In the genomic region with DNA sequence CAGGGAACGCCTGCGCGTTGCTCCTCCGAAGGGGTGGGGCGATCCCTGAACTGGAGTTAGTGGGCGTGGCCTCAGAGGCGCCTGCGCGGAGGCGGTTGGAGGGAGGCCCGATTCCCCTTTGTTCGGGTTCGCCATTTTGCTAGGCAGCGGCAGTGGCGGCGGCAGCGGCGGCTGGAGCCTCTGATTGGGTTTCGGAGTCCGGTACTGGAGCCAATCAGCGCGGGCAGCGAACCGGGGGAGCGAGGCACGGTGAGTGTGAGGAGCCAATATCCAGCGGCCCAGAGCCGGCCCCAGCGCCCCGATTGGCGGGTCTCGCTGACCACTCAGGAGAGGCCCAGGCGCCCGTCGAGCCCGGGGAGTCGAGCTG, we compare ENCODE assay signal across 8 cellular contexts. TPM values are rescaled to one million over a fixed set of nuclear protein-coding genes. Genes with fewer than 3 reads are reported as not detected.
A peak's percentile ranks its signal among the peaks of the same experiment; 100 is the strongest.
DNase-seq lines count a peak whose midpoint lies in the region; ATAC-seq and TF ChIP-seq lines count a peak whose summit lies in the region.

TSS of gene NFYA (plus strand) at position 139 of the 367 bp plus-strand sequence. CDS start 6,116 bp downstream, outside the sequence.

- H3K27ac Mint-ChIP-seq in Caco-2 (ENCODE audit: unreplicated experiment), result peak within 1 kb of the TSS; percentile 95

- H3K27me3 Mint-ChIP-seq in Caco-2 (ENCODE audit: insufficient read depth, unreplicated experiment), result no peaks in the 10 kb centered on the region

- no TSS peak for BruUV-seq in Caco-2 (replicated peaks; lab: Mats Ljungman, UMichigan)

- H3K4me1 ChIP-seq in Caco-2, result peaks cover 16% of the 10 kb centered on the region; the same call in 1 of the 2 replicates

- intact Hi-C loops in Caco-2 (cut with micrococcal nuclease; ENCODE audit: unreplicated experiment), result loop anchor here (2.0 to 5.0 kb wide), 3 partner anchors 32 to 486 kb away; partner anchors contain the start of gene LRFN2
- intact Hi-C loops in T-helper 1 cell treated with Interleukin-12 subunit alpha and Interleukin-12 subunit beta and Interleukin-4 antibody, amounts not matched to agents 30 ng/mL and 1 ng/mL, for 36 hours (cut with micrococcal nuclease), result loop anchor here (1.0 to 10.0 kb wide), 17 partner anchors 45 to 1958 kb away; partner anchors contain the start of genes CCND3, FOXP4, KCNK5 and MRPS10

- H3K9me3 ChIP-seq in Caco-2, result no peaks in the 10 kb centered on the region

- DNase-seq in Caco-2, result no peak
- peak; percentile 95 for DNase-seq in cerebellum (ENCODE audit: low spot score)
- peak; percentile 86 for DNase-seq in kidney epithelial cell (ENCODE audit: low read depth)
- DNase-seq in stimulated activated CD8-positive, alpha-beta memory T cell treated with anti-CD3 and anti-CD28 coated beads, Interleukin-4, amount 100 ng/mL, for 24 hours (ENCODE audit: low read depth), result peak; percentile 100
- DNase-seq in medulla oblongata (ENCODE audit: extremely low spot score), result no peak

- ATAC-seq in GM19467 (IDR thresholded peaks at IDR 0.05; ENCODE audit: unreplicated experiment) (peak; percentile 60), HG03520 (IDR thresholded peaks at IDR 0.05; ENCODE audit: unreplicated experiment) (peak; percentile 51)

- no peak for TF ChIP-seq CTCF in Caco-2 (IDR thresholded peaks at IDR 0.05; ENCODE audit: insufficient read depth in 1 of 2, low read depth in 1 of 2, low read length in 1 of 2, severe bottlenecking in 1 of 2, unreplicated experiment in 1 of 2)
- no peak for TF ChIP-seq CTCF in kidney epithelial cell (IDR thresholded peaks at IDR 0.05; ENCODE audit: insufficient read depth, low read length, poor library complexity, severe bottlenecking)

- peaks cover 29% of the 10 kb centered on the region for H3K4me1 Mint-ChIP-seq in Caco-2 (ENCODE audit: low read depth, unreplicated experiment)

- H3K36me3 Mint-ChIP-seq in Caco-2 (ENCODE audit: insufficient read depth, unreplicated experiment), result peaks cover 29% of the 10 kb centered on the region

- H3K36me3 ChIP-seq in Caco-2 (ENCODE audit: control insufficient read depth, insufficient read depth, low read length) (no peaks in the 10 kb centered on the region), kidney epithelial cell (ENCODE audit: control insufficient read depth, insufficient read depth, low read length) (no peaks in the 10 kb centered on the region)

- no peaks in the 10 kb centered on the region for H3K27me3 ChIP-seq in Caco-2 (replicated peaks; ENCODE audit: control insufficient read depth, insufficient read depth, low read length)
- H3K27me3 ChIP-seq in kidney epithelial cell (ENCODE audit: control insufficient read depth, insufficient read depth, low read length), result no peaks in the 10 kb centered on the region

- no peaks in the 10 kb centered on the region for H3K9me3 Mint-ChIP-seq in Caco-2 (ENCODE audit: unreplicated experiment)

- POLR2A ChIA-PET in Caco-2 (lab: Charles Lee), result interaction anchor here (0.6 to 1.7 kb wide), 9 partner anchors 15 to 1631 kb away, joined by 3 to 16 read pairs (median 4); no protein-coding TSS in a partner anchor

- H3K4me3 Mint-ChIP-seq in Caco-2 (ENCODE audit: unreplicated experiment), result peak within 1 kb of the TSS; percentile 92

- H3K4me3 ChIP-seq in Caco-2 (ENCODE audit: low read depth, low read length), result peak within 1 kb of the TSS; percentile 98
- peak within 1 kb of the TSS; percentile 75 for H3K4me3 ChIP-seq in kidney epithelial cell (ENCODE audit: low read depth, low read length)

- CTCF ChIA-PET in Caco-2 (lab: Charles Lee), result interaction anchor here (0.6 to 1.2 kb wide), 10 partner anchors 14 to 178 kb away, joined by 3 to 7 read pairs (median 3); partner anchors contain the start of gene UNC5CL

RNA-seq across cellular contexts. Expression of gene NFYA, which starts in this region (rescaled TPM):
- total RNA-seq in Caco-2 (2022), result 25.7 and 27.7 TPM in 2 replicates
- 33.3 and 34.6 TPM in 2 replicates for total RNA-seq in T-helper 1 cell treated with Interleukin-12 subunit alpha and Interleukin-12 subunit beta and Interleukin-4 antibody, amounts not matched to agents 30 ng/mL and 1 ng/mL, for 36 hours
- total RNA-seq in cerebellum, result 32.3 TPM
- 33.3 and 36.6 TPM in 2 replicates for total RNA-seq in kidney epithelial cell

Comparison
In these comparisons a context has a peak if more than half of its experiments do, and no peak if none do; other contexts are left out.
1. DNase-seq: peak in cerebellum (single experiment), kidney epithelial cell (single experiment) and stimulated activated CD8-positive, alpha-beta memory T cell treated with anti-CD3 and anti-CD28 coated beads, Interleukin-4, amount 100 ng/mL, for 24 hours (single experiment); none in Caco-2 (0 of 2) and medulla oblongata (single experiment).